ENCODE assay signal across 12 cellular contexts in genomic region chr20:49824206-49824605, GRCh38. TPM values are rescaled to one million over a fixed set of nuclear protein-coding genes. Genes with fewer than 3 reads are reported as not detected.
A peak's percentile ranks its signal among the peaks of the same experiment; 100 is the strongest.
DNase-seq lines count a peak whose midpoint lies in the region; ATAC-seq lines count a peak whose summit lies in the region.
"Had no signal": no experiment of that assay in that cellular context is flagged by ENCODE, and none has a peak within 500 bp of the region (broad histone marks: within the 10 kb centered on the region; RNA-seq: fewer than 3 reads in every experiment).

No MANE protein-coding gene starts in this region.

- H3K4me3 Mint-ChIP-seq in activated naive CD4-positive, alpha-beta T cell treated with anti-CD3 and anti-CD28 coated beads, Interleukin-2, amount 50 U/mL, for 24 hours: peak overlapping the region; percentile 49
- H3K4me3 Mint-ChIP-seq in activated naive CD8-positive, alpha-beta T cell treated with anti-CD3 and anti-CD28 coated beads, Interleukin-2, amount 10 ng/mL, durations not matched to agents 7 days and 5 days: peak overlapping the region; percentile 56
- peak overlapping the region in 8 of 10 donors; percentile 51 to 75 (median 64) for H3K4me3 Mint-ChIP-seq in naive thymus-derived CD8-positive, alpha-beta T cell

- DNase-seq in activated naive CD4-positive, alpha-beta T cell treated with Interleukin-2 at 50 U/mL for 16 hours: no peak
- DNase-seq in activated naive CD8-positive, alpha-beta T cell treated with anti-CD3 and anti-CD28 coated beads, Interleukin-2, amount 10 ng/mL, durations not matched to agents 7 days and 5 days: no peak
- no peak for DNase-seq in naive thymus-derived CD8-positive, alpha-beta T cell
- no peak for DNase-seq in Ammon's horn (ENCODE audit: low spot score)
- DNase-seq: cerebellar nuclear complex, NCI-H187, NCI-H82, uterus had no signal

- H3K27ac Mint-ChIP-seq in activated naive CD4-positive, alpha-beta T cell treated with anti-CD3 and anti-CD28 coated beads, Interleukin-2, amount 50 U/mL, for 24 hours: peak overlapping the region; percentile 85
- peak overlapping the region; percentile 84 for H3K27ac Mint-ChIP-seq in activated naive CD8-positive, alpha-beta T cell treated with anti-CD3 and anti-CD28 coated beads, Interleukin-2, amount 10 ng/mL, durations not matched to agents 7 days and 5 days
- H3K27ac Mint-ChIP-seq in naive thymus-derived CD8-positive, alpha-beta T cell: peak overlapping the region; percentile 30 to 92 (median 84)

- peaks cover 25% of the 10 kb centered on the region for H3K36me3 Mint-ChIP-seq in activated naive CD4-positive, alpha-beta T cell treated with anti-CD3 and anti-CD28 coated beads, Interleukin-2, amount 50 U/mL, for 24 hours
- peaks cover 40% of the 10 kb centered on the region for H3K36me3 Mint-ChIP-seq in activated naive CD8-positive, alpha-beta T cell treated with anti-CD3 and anti-CD28 coated beads, Interleukin-2, amount 10 ng/mL, durations not matched to agents 7 days and 5 days
- peaks cover 11 to 62% (median 14%) of the 10 kb centered on the region in 3 donors for H3K36me3 Mint-ChIP-seq in naive thymus-derived CD8-positive, alpha-beta T cell

- no peaks in the 10 kb centered on the region for H3K9me3 Mint-ChIP-seq in activated naive CD4-positive, alpha-beta T cell treated with anti-CD3 and anti-CD28 coated beads, Interleukin-2, amount 50 U/mL, for 24 hours
- no peaks in the 10 kb centered on the region for H3K9me3 Mint-ChIP-seq in activated naive CD8-positive, alpha-beta T cell treated with anti-CD3 and anti-CD28 coated beads, Interleukin-2, amount 10 ng/mL, durations not matched to agents 7 days and 5 days
- H3K9me3 Mint-ChIP-seq in naive thymus-derived CD8-positive, alpha-beta T cell: peaks cover 0 to 2% (median 0%) of the 10 kb centered on the region in 9 donors

- POLR2A ChIA-PET in activated naive CD8-positive, alpha-beta T cell treated with anti-CD3 and anti-CD28 coated beads, Interleukin-2, amount 10 ng/mL, durations not matched to agents 7 days and 5 days (lab: Charles Lee): interaction anchor here (0.6 to 0.7 kb wide), 2 partner anchors 80 to 642 kb away, joined by 3 to 6 read pairs; no protein-coding TSS in a partner anchor
- POLR2A ChIA-PET in naive thymus-derived CD8-positive, alpha-beta T cell (lab: Charles Lee): interaction anchor here (1.0 to 2.3 kb wide), 4 partner anchors 12 to 111 kb away, joined by 3 to 14 read pairs (median 6); partner anchors contain the start of genes B4GALT5 and SLC9A8

- no peak for ATAC-seq in activated naive CD8-positive, alpha-beta T cell treated with anti-CD3 and anti-CD28 coated beads, Interleukin-2, amount 10 ng/mL, durations not matched to agents 7 days and 5 days (ENCODE audit: low read depth)
- ATAC-seq in naive thymus-derived CD8-positive, alpha-beta T cell: no peak
- ATAC-seq in HG03175 (IDR thresholded peaks at IDR 0.05; ENCODE audit: unreplicated experiment): no peak
- ATAC-seq in HG02623 (IDR thresholded peaks at IDR 0.05; ENCODE audit: unreplicated experiment): no peak
- ATAC-seq in HG03354 (IDR thresholded peaks at IDR 0.05; ENCODE audit: poor library complexity, severe bottlenecking, unreplicated experiment): no peak

- peaks cover 61% of the 10 kb centered on the region for H3K4me1 Mint-ChIP-seq in activated naive CD4-positive, alpha-beta T cell treated with anti-CD3 and anti-CD28 coated beads, Interleukin-2, amount 50 U/mL, for 24 hours
- H3K4me1 Mint-ChIP-seq in activated naive CD8-positive, alpha-beta T cell treated with anti-CD3 and anti-CD28 coated beads, Interleukin-2, amount 10 ng/mL, durations not matched to agents 7 days and 5 days: peaks cover 35% of the 10 kb centered on the region
- H3K4me1 Mint-ChIP-seq in naive thymus-derived CD8-positive, alpha-beta T cell: peaks cover 20 to 52% (median 44%) of the 10 kb centered on the region in 4 donors

- H3K27me3 Mint-ChIP-seq in activated naive CD4-positive, alpha-beta T cell treated with anti-CD3 and anti-CD28 coated beads, Interleukin-2, amount 50 U/mL, for 24 hours: no peaks in the 10 kb centered on the region
- no peaks in the 10 kb centered on the region for H3K27me3 Mint-ChIP-seq in activated naive CD8-positive, alpha-beta T cell treated with anti-CD3 and anti-CD28 coated beads, Interleukin-2, amount 10 ng/mL, durations not matched to agents 7 days and 5 days
- no peaks in the 10 kb centered on the region for H3K27me3 Mint-ChIP-seq in naive thymus-derived CD8-positive, alpha-beta T cell

RNA-seq across cellular contexts. Expression of gene SLC9A8, which starts 11.6 kb away (rescaled TPM):
- 10 to 100 TPM; 18.8 to 22.3 TPM for total RNA-seq in activated naive CD8-positive, alpha-beta T cell treated with anti-CD3 and anti-CD28 coated beads, Interleukin-2, amount 10 ng/mL, durations not matched to agents 7 days and 5 days
- total RNA-seq in naive thymus-derived CD8-positive, alpha-beta T cell: 10 to 100 TPM; 28.3 to 29.3 TPM
- polyA plus RNA-seq in naive thymus-derived CD8-positive, alpha-beta T cell: 1 to 10 TPM; 4.7 to 9.0 (median 6.0) TPM
